In the genomic region with DNA sequence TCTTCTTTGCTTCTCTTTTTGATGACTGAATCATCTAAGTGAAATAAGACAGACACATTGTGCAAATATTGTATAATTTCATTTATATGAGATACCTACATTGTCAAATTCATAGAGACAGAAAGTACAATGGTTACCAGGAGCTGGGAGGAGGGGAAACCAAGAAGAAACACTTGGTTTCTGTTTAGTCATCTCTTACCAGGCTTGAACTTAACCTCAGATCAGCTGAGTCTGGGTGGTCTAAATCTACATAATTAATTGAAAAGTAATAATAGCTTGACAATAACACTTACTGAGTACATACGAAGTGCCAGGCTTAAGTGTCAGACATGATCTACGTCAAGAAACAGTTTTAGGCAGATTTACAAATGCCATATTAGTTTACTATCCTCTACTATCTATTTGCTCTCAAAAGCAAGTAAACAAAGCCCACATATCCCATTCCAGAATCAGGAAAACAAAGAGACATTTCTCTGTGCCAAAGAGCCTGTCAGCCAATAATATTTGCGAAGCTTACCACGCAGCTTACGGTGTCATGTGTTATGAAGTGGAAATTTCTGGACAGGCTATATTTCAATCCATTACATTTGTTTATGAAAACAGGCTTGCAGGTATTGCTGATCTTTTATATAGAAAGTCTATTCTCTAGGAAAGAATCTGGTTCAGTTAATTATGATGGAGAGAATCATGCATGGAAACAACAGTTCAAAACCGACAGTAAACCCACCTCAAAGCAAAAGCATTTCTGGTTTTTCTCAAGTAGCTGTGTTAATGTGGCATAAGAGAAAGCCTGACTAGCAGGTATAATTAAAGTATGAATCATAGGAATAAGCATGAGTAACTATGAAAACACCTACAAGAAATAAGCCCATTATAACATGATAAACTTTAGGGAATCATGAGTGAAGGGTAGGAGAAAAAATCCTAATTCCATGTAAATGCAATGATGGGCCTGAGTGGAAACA, we compare ENCODE assay signal across 10 cellular contexts. TPM values are rescaled to one million over a fixed set of nuclear protein-coding genes. Genes with fewer than 3 reads are reported as not detected.
DNase-seq lines count a peak whose midpoint lies in the region; ATAC-seq and TF ChIP-seq lines count a peak whose summit lies in the region.
"Had no signal": no experiment of that assay in that cellular context is flagged by ENCODE, and none has a peak within 500 bp of the region (broad histone marks: within the 10 kb centered on the region; RNA-seq: fewer than 3 reads in every experiment).

No MANE protein-coding gene starts in this region.

- H3K4me3 ChIP-seq in ascending aorta, result no peak overlapping the region
- H3K4me3 ChIP-seq in subcutaneous abdominal adipose tissue (ENCODE audit: low read depth in 1 of 5, low read length in 5 of 5), result no peak overlapping the region
- no peak overlapping the region for H3K4me3 ChIP-seq in GM23338

- intact Hi-C loops in ascending aorta (cut with DNase I), result loop anchor here (5.0 kb wide), 1 partner anchor 53 kb away; no protein-coding TSS in a partner anchor

- no peaks in the 10 kb centered on the region for H3K9me2 ChIP-seq in GM23338 (ENCODE audit: insufficient read depth)

- ATAC-seq in HG03064 (IDR thresholded peaks at IDR 0.05; ENCODE audit: low read depth, unreplicated experiment) (peak; percentile 27), GM23338 (no peak)

- no peak for TF ChIP-seq CTCF in ascending aorta (IDR thresholded peaks at IDR 0.05)
- no peak for TF ChIP-seq CTCF in GM23338 (conservative IDR thresholded peaks at IDR 0.05; ENCODE audit: low read depth in 2 of 2)

- H4K20me1 ChIP-seq in GM23338 (replicated peaks; ENCODE audit: insufficient read depth), result no peaks in the 10 kb centered on the region

- H3K4me3 Mint-ChIP-seq in T-helper 2 cell treated with Interferon-gamma antibody and Interleukin-4, amounts not matched to agents 5 μg/mL and 100 μg/mL, for 36 hours, result no peak overlapping the region
- H3K4me3 Mint-ChIP-seq in GM23338, result no peak overlapping the region

- H3K9me3 ChIP-seq in ascending aorta, result no peaks in the 10 kb centered on the region
- no peaks in the 10 kb centered on the region for H3K9me3 ChIP-seq in subcutaneous abdominal adipose tissue (ENCODE audit: control insufficient read depth in 5 of 5, low read length in 5 of 5)

- no peak overlapping the region for H3K9ac ChIP-seq in subcutaneous abdominal adipose tissue (ENCODE audit: low read length in 5 of 5)

- H3K27ac Mint-ChIP-seq in T-helper 2 cell treated with Interferon-gamma antibody and Interleukin-4, amounts not matched to agents 5 μg/mL and 100 μg/mL, for 36 hours, result no peak overlapping the region
- no peak overlapping the region for H3K27ac Mint-ChIP-seq in GM23338

- H3F3A ChIP-seq in GM23338 (replicated peaks; ENCODE audit: low read depth), result no peaks in the 10 kb centered on the region

- H3K36me3 ChIP-seq in ascending aorta (no peaks in the 10 kb centered on the region), subcutaneous abdominal adipose tissue (ENCODE audit: control insufficient read depth in 5 of 5, insufficient read depth in 5 of 5, low read length in 5 of 5) (no peaks in the 10 kb centered on the region), GM23338 (ENCODE audit: insufficient read depth) (no peaks in the 10 kb centered on the region)

- H3K4me1 Mint-ChIP-seq in T-helper 2 cell treated with Interferon-gamma antibody and Interleukin-4, amounts not matched to agents 5 μg/mL and 100 μg/mL, for 36 hours (ENCODE audit: low read depth), result peaks cover 16% of the 10 kb centered on the region
- H3K4me1 Mint-ChIP-seq in GM23338, result peaks cover 37% of the 10 kb centered on the region

- H3K9me3 Mint-ChIP-seq in T-helper 2 cell treated with Interferon-gamma antibody and Interleukin-4, amounts not matched to agents 5 μg/mL and 100 μg/mL, for 36 hours, result peaks cover 3% of the 10 kb centered on the region
- H3K9me3 Mint-ChIP-seq in GM23338, result no peaks in the 10 kb centered on the region

- H2AFZ ChIP-seq in GM23338, result no peak overlapping the region

- no peaks in the 10 kb centered on the region for H3K36me3 Mint-ChIP-seq in T-helper 2 cell treated with Interferon-gamma antibody and Interleukin-4, amounts not matched to agents 5 μg/mL and 100 μg/mL, for 36 hours (ENCODE audit: low read depth)
- no peaks in the 10 kb centered on the region for H3K36me3 Mint-ChIP-seq in GM23338 (ENCODE audit: low read depth)
- H3K36me3 Mint-ChIP-seq: IgD-negative memory B cell had no signal

- H3K27me3 Mint-ChIP-seq in T-helper 2 cell treated with Interferon-gamma antibody and Interleukin-4, amounts not matched to agents 5 μg/mL and 100 μg/mL, for 36 hours (ENCODE audit: low read depth), result peaks cover 32% of the 10 kb centered on the region
- peaks cover 5% of the 10 kb centered on the region for H3K27me3 Mint-ChIP-seq in GM23338 (ENCODE audit: insufficient read depth, low read depth, poor library complexity)

- peaks cover 15% of the 10 kb centered on the region for H3K79me2 ChIP-seq in GM23338 (replicated peaks; ENCODE audit: insufficient read depth)

- peaks cover 0 to 7% of the 10 kb centered on the region in 2 donors for H3K4me1 ChIP-seq in ascending aorta
- H3K4me1 ChIP-seq in subcutaneous abdominal adipose tissue (ENCODE audit: control insufficient read depth in 5 of 5, insufficient read depth in 5 of 5, low read length in 5 of 5), result peaks cover 0 to 26% (median 20%) of the 10 kb centered on the region in 5 donors
- H3K4me1 ChIP-seq in GM23338 (ENCODE audit: insufficient read depth), result peaks cover 37% of the 10 kb centered on the region

- DNase-seq in NCI-H2029 (lab: John Stamatoyannopoulos, UW) (peak; percentile 45), NCI-H2029 treated with DMSO at 0.1 percent for 48 hours (lab: John Stamatoyannopoulos, UW) (no peak), ascending aorta (ENCODE audit: low spot score in 2 of 2) (no peak), GM23338 (ENCODE audit: low spot score) (no peak)
- DNase-seq in T-helper 2 cell treated with Interferon-gamma antibody and Interleukin-4, amounts not matched to agents 5 μg/mL and 100 μg/mL, for 36 hours (ENCODE audit: low spot score), result no peak
- DNase-seq in effector CD4-positive, alpha-beta T cell, result no peak
- DNase-seq: hippocampal formation had no signal

- peak overlapping the region; percentile 4 to 30 for H3K27ac ChIP-seq in ascending aorta
- peak overlapping the region; percentile 57 for H3K27ac ChIP-seq in subcutaneous abdominal adipose tissue (ENCODE audit: low read depth, low read length)
- no peak overlapping the region for H3K27ac ChIP-seq in GM23338 (ENCODE audit: low read depth)

- H3K4me2 ChIP-seq in GM23338, result no peak overlapping the region

- no peaks in the 10 kb centered on the region for H3K27me3 ChIP-seq in ascending aorta
- H3K27me3 ChIP-seq in subcutaneous abdominal adipose tissue (ENCODE audit: control insufficient read depth in 5 of 5, insufficient read depth in 4 of 5, low read length in 5 of 5), result no peaks in the 10 kb centered on the region
- no peaks in the 10 kb centered on the region for H3K27me3 ChIP-seq in GM23338 (ENCODE audit: insufficient read depth)

TF ChIP-seq in GM23338, 12 proteins besides CTCF, POLR2A, EP300 and RAD21 (continues in another document):
- TF ChIP-seq JUNB (IDR thresholded peaks at IDR 0.05; ENCODE audit: unreplicated experiment) (no peak), POLR2AphosphoS5 (IDR thresholded peaks at IDR 0.05; ENCODE audit: low read depth) (no peak)

RNA-seq across cellular contexts. Expression of gene ARHGAP42, which starts 2.7 kb away (rescaled TPM):
- 4.7 TPM for total RNA-seq in ascending aorta
- total RNA-seq in GM23338 (2014; rRNA removed; shearing (Covaris generic)), result 32.2 and 35.7 TPM in 2 replicates
- 23.5 and 23.7 TPM in 2 replicates for polyA plus RNA-seq in GM23338 (2016; fragmentation: Nextera tagmentation; extraction: Ambion mirVana)
